19 cellular contexts compared by ENCODE assay signal in the genomic region with DNA sequence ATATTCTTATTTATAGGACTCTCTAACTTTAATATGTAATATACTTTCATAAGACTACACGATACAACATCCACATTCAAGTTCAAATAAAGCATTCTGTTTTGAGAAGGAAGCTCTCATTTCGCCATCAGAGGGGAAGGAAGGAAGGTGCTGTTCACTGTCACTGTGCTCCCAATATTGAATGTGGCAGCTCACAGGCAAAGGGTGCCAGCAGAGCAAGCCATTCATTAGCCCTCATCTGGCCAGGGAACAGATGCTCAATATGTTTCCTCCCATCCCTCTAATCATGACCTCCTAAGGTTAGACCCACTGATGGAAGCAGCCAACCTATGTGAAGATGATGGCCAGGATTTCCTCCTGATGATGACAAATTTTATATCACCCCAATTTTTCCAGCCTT.
A peak's percentile ranks its signal among the peaks of the same experiment; 100 is the strongest.
DNase-seq lines count a peak whose midpoint lies in the region; ATAC-seq, FAIRE-seq and TF ChIP-seq lines count a peak whose summit lies in the region.
"Had no signal": no experiment of that assay in that cellular context is flagged by ENCODE, and none has a peak within 500 bp of the region (broad histone marks: within the 10 kb centered on the region; RNA-seq: fewer than 3 reads in every experiment).

No MANE protein-coding gene starts in this region.

- no peaks in the 10 kb centered on the region for H3K9me2 ChIP-seq in SK-N-SH

- no peak overlapping the region for H2AFZ ChIP-seq in SK-N-SH (ENCODE audit: low read depth)

- DNase-seq in HFFc6: no peak
- peak; percentile 75 for DNase-seq in SK-N-SH
- no peak for DNase-seq in endothelial cell (ENCODE audit: low spot score)
- DNase-seq in urothelium cell line (ENCODE audit: low spot score): no peak
- no peak for DNase-seq in right atrium auricular region (ENCODE audit: low spot score)
- DNase-seq in NCI-H1694 treated with DMSO at 0.1 percent for 48 hours (lab: John Stamatoyannopoulos, UW): no peak
- DNase-seq: ACHN; CD4-positive, alpha-beta memory T cell; DMS79 treated with DMSO at 0.1 percent for 48 hours; GF-D8; H9; IMR-90 had no signal

- H3K27ac Mint-ChIP-seq in HFFc6 (peak overlapping the region; percentile 36; the same call in 1 of the 2 replicates), endothelial cell (ENCODE audit: unreplicated experiment) (peak overlapping the region; percentile 25)
- H3K27ac Mint-ChIP-seq: CD14-positive monocyte had no signal

- CTCF ChIA-PET in SK-N-SH (lab: Yijun Ruan, JAX): interaction anchor here (2.4 to 2.8 kb wide), 2 partner anchors 54 to 105 kb away, joined by 10 to 11 read pairs; no protein-coding TSS in a partner anchor

- peak overlapping the region; percentile 30 to 92; a peak in 3 of 4 replicates for H3K27ac ChIP-seq in SK-N-SH (ENCODE audit: low read depth in 2 of 2, low read length in 1 of 2)
- no peak overlapping the region for H3K27ac ChIP-seq in right atrium auricular region
- H3K27ac ChIP-seq: BLaER1 had no signal

- H3K27me3 Mint-ChIP-seq in HFFc6 (ENCODE audit: insufficient read depth) (peaks cover 12% of the 10 kb centered on the region; the same call in 1 of the 2 replicates), endothelial cell (ENCODE audit: unreplicated experiment) (no peaks in the 10 kb centered on the region)
- H3K27me3 Mint-ChIP-seq: CD4-positive, alpha-beta memory T cell had no signal

- ATAC-seq in HG02840 (IDR thresholded peaks at IDR 0.05; ENCODE audit: low FRiP score, unreplicated experiment): no peak
- ATAC-seq: K562 had no signal

- WGBS in SK-N-SH (ENCODE audit: low lambda C conversion rate): 41% methylated on average over 2 of the region's 2 CpGs

- H3K27me3 ChIP-seq in SK-N-SH (ENCODE audit: insufficient read depth) (no peaks in the 10 kb centered on the region), right atrium auricular region (no peaks in the 10 kb centered on the region)
- H3K27me3 ChIP-seq: BLaER1 had no signal

- POLR2A ChIA-PET in SK-N-SH (lab: Yijun Ruan, JAX): no interaction called here

- H4K20me1 ChIP-seq in SK-N-SH (ENCODE audit: insufficient read depth): no peaks in the 10 kb centered on the region
- H4K20me1 ChIP-seq: BLaER1 had no signal

- H3F3A ChIP-seq in SK-N-SH (replicated peaks; ENCODE audit: insufficient read depth): peaks cover 47% of the 10 kb centered on the region

- peak; percentile 17; the same call in 1 of the 2 replicates for TF ChIP-seq RAD21 in SK-N-SH (IDR thresholded peaks at IDR 0.05; ENCODE audit: low read length)

- no peaks in the 10 kb centered on the region for H3K9me3 Mint-ChIP-seq in HFFc6
- no peaks in the 10 kb centered on the region for H3K9me3 Mint-ChIP-seq in endothelial cell (ENCODE audit: unreplicated experiment)
- H3K9me3 Mint-ChIP-seq: CD4-positive, alpha-beta memory T cell; H9 had no signal

- TF ChIP-seq CTCF in HFFc6 (IDR thresholded peaks at IDR 0.05) (no peak), SK-N-SH (IDR thresholded peaks at IDR 0.05) (no peak), endothelial cell (IDR thresholded peaks at IDR 0.05; ENCODE audit: unreplicated experiment) (no peak), right atrium auricular region (IDR thresholded peaks at IDR 0.05) (no peak)

- peak; percentile 17 for FAIRE-seq in urothelium cell line (lab: Jason Lieb, UNC)
- FAIRE-seq: A204.1, H1, HTR-8/SVneo, K562 had no signal

- no peak overlapping the region for H3K9ac ChIP-seq in SK-N-SH
- H3K9ac ChIP-seq: BLaER1 had no signal

- H3K4me3 Mint-ChIP-seq in HFFc6 (no peak overlapping the region), endothelial cell (ENCODE audit: unreplicated experiment) (no peak overlapping the region)
- H3K4me3 Mint-ChIP-seq: CD14-positive monocyte; CD4-positive, alpha-beta memory T cell; H9 had no signal

- H3K4me3 ChIP-seq in SK-N-SH (ENCODE audit: low read depth in 2 of 2, low read length in 1 of 2) (no peak overlapping the region), right atrium auricular region (no peak overlapping the region)
- H3K4me3 ChIP-seq: BLaER1, K562 had no signal

- H3K4me2 ChIP-seq in SK-N-SH: no peak overlapping the region
- H3K4me2 ChIP-seq: BLaER1 had no signal

- H3K4me1 Mint-ChIP-seq in HFFc6 (ENCODE audit: low read depth) (peaks cover 72% of the 10 kb centered on the region), endothelial cell (ENCODE audit: unreplicated experiment) (no peaks in the 10 kb centered on the region)
- H3K4me1 Mint-ChIP-seq: CD4-positive, alpha-beta memory T cell had no signal

- H3K9me3 ChIP-seq in SK-N-SH (no peaks in the 10 kb centered on the region), right atrium auricular region (no peaks in the 10 kb centered on the region)
- H3K9me3 ChIP-seq: BLaER1 had no signal

- H3K4me1 ChIP-seq in SK-N-SH (ENCODE audit: control insufficient read depth in 1 of 2, insufficient read depth in 2 of 2, low read depth in 1 of 2, low read length in 1 of 2): peaks cover 12% of the 10 kb centered on the region in 2 experiments
- H3K4me1 ChIP-seq in right atrium auricular region: peaks cover 0 to 20% of the 10 kb centered on the region in 2 donors
- H3K4me1 ChIP-seq: BLaER1 had no signal

- H3K36me3 ChIP-seq in SK-N-SH (replicated peaks in 1 of 2; ENCODE audit: control insufficient read depth in 1 of 2, insufficient read depth in 2 of 2, low read length in 1 of 2): peaks cover 67 to 82% of the 10 kb centered on the region in 2 experiments
- H3K36me3 ChIP-seq in right atrium auricular region: peaks cover 56% of the 10 kb centered on the region

- TF ChIP-seq EP300 in SK-N-SH (IDR thresholded peaks at IDR 0.05; ENCODE audit: borderline replicate concordance in 1 of 2, low read depth in 1 of 2, low read length in 1 of 2): peak; percentile 23 to 90; a peak in 3 of 4 replicates

- peaks cover under 1% of the 10 kb centered on the region; the same call in 1 of the 2 replicates for H3K79me2 ChIP-seq in SK-N-SH (ENCODE audit: insufficient read depth)

- H3K36me3 Mint-ChIP-seq in HFFc6 (ENCODE audit: low read depth) (peaks cover 70% of the 10 kb centered on the region), endothelial cell (ENCODE audit: low read depth, unreplicated experiment) (peaks cover 21% of the 10 kb centered on the region)
- H3K36me3 Mint-ChIP-seq: CD4-positive, alpha-beta memory T cell had no signal

TF ChIP-seq in SK-N-SH, 30 proteins besides CTCF, POLR2A, EP300 and RAD21:
- TF ChIP-seq RCOR1 (IDR thresholded peaks at IDR 0.05; ENCODE audit: low read length) (peak; percentile 85; the same call in 1 of the 2 replicates), MXI1 (IDR thresholded peaks at IDR 0.05; ENCODE audit: low read depth, low read length) (peak; percentile 29; the same call in 1 of the 2 replicates), NFIC (IDR thresholded peaks at IDR 0.05; ENCODE audit: borderline replicate concordance) (peak; percentile 50; the same call in 1 of the 2 replicates), NRF1 (IDR thresholded peaks at IDR 0.05; ENCODE audit: low read depth, low read length) (no peak), TCF12 (IDR thresholded peaks at IDR 0.05) (peak; percentile 93), POLR2AphosphoS5 (IDR thresholded peaks at IDR 0.05; ENCODE audit: low read depth, low read length) (peak; percentile 77), RXRA (IDR thresholded peaks at IDR 0.05; ENCODE audit: borderline replicate concordance, low read depth) (no peak), CHD2 (IDR thresholded peaks at IDR 0.05; ENCODE audit: low read length, partially characterized antibody) (peak; percentile 91), SIN3A (IDR thresholded peaks at IDR 0.05; ENCODE audit: borderline replicate concordance, low read depth, low read length) (no peak), GATA2 (CRISPR knock-in tag; IDR thresholded peaks at IDR 0.05) (peak; percentile 36; the same call in 1 of the 2 replicates)
- TF ChIP-seq, protein P1, sequence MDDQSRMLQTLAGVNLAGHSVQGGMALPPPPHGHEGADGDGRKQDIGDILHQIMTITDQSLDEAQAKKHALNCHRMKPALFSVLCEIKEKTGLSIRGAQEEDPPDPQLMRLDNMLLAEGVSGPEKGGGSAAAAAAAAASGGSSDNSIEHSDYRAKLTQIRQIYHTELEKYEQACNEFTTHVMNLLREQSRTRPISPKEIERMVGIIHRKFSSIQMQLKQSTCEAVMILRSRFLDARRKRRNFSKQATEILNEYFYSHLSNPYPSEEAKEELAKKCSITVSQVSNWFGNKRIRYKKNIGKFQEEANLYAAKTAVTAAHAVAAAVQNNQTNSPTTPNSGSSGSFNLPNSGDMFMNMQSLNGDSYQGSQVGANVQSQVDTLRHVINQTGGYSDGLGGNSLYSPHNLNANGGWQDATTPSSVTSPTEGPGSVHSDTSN (IDR thresholded peaks at IDR 0.05): peak; percentile 85

Comparison
In these comparisons a context has a peak if more than half of its experiments do, and no peak if none do; other contexts are left out.
1. H3K27ac ChIP-seq: peak in SK-N-SH (2 of 2); none in right atrium auricular region (0 of 2).